Comparison of ENCODE assay signal across 3 cellular contexts in genomic region chr11:64226507-64227051, GRCh38.
TF ChIP-seq lines count a peak whose summit lies in the region.

No MANE protein-coding gene starts in this region.

TF ChIP-seq in Ishikawa, 13 proteins besides CTCF, POLR2A, EP300 and RAD21:
- TF ChIP-seq, protein P1, sequence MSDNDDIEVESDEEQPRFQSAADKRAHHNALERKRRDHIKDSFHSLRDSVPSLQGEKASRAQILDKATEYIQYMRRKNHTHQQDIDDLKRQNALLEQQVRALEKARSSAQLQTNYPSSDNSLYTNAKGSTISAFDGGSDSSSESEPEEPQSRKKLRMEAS (IDR thresholded peaks at IDR 0.05): 0 out of 2 replicates have a peak, but pooled peaks have one; percentile 14
- TF ChIP-seq YY1 (IDR thresholded peaks at IDR 0.05; ENCODE audit: low read depth): no peak
- TF ChIP-seq, protein P2, sequence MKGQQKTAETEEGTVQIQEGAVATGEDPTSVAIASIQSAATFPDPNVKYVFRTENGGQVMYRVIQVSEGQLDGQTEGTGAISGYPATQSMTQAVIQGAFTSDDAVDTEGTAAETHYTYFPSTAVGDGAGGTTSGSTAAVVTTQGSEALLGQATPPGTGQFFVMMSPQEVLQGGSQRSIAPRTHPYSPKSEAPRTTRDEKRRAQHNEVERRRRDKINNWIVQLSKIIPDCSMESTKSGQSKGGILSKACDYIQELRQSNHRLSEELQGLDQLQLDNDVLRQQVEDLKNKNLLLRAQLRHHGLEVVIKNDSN (IDR thresholded peaks at IDR 0.05): no peak
- TF ChIP-seq TCF12 (IDR thresholded peaks at IDR 0.05; ENCODE audit: low read depth): no peak
TF ChIP-seq in Ishikawa: peak in this region for 1.

TF ChIP-seq in SK-N-SH treated with all-trans-retinoic acid at 6 μM for 48 hours, 23 proteins besides CTCF, POLR2A, EP300 and RAD21:
- TF ChIP-seq OSR1 (CRISPR knock-in tag; IDR thresholded peaks at IDR 0.05) (no peak), PATZ1 (CRISPR knock-in tag; IDR thresholded peaks at IDR 0.05; ENCODE audit: borderline replicate concordance) (0 out of 2 replicates have a peak, but pooled peaks have one; percentile 20)

TF ChIP-seq in GM12878, 131 proteins besides CTCF, POLR2A, EP300 and RAD21 (continues in another document):
- TF ChIP-seq SP1 (IDR thresholded peaks at IDR 0.05; ENCODE audit: low read depth, low read length) (no peak), RBBP5 (conservative IDR thresholded peaks at IDR 0.05) (no peak), PML (IDR thresholded peaks at IDR 0.05; ENCODE audit: low read length) (no peak; the same call in 1 of the 2 replicates), HDGF (IDR thresholded peaks at IDR 0.05) (peak; percentile 71; the same call in 1 of the 2 replicates), BCL3 (IDR thresholded peaks at IDR 0.05; ENCODE audit: borderline replicate concordance, insufficient read depth, low read depth, low read length, poor library complexity, severe bottlenecking) (no peak), CREB1 (IDR thresholded peaks at IDR 0.05; ENCODE audit: low read depth) (no peak), NR2F1 (conservative IDR thresholded peaks at IDR 0.05) (no peak), GABPA (IDR thresholded peaks at IDR 0.05; ENCODE audit: low read depth) (no peak), TCF12 (IDR thresholded peaks at IDR 0.05; ENCODE audit: low read depth, low read length) (0 out of 2 replicates have a peak, but pooled peaks have one; percentile 36), SMAD5 (IDR thresholded peaks at IDR 0.05; ENCODE audit: low read depth) (peak; percentile 27; the same call in 1 of the 2 replicates), CHD1 (IDR thresholded peaks at IDR 0.05; ENCODE audit: low read depth, low read length) (no peak), ELK1 (IDR thresholded peaks at IDR 0.05; ENCODE audit: low read depth, low read length) (0 out of 2 replicates have a peak, but pooled peaks have one; percentile 37), SIN3A (IDR thresholded peaks at IDR 0.05; ENCODE audit: low read depth, low read length) (peak; percentile 67; the same call in 1 of the 2 replicates), EED (IDR thresholded peaks at IDR 0.05; ENCODE audit: low read depth) (no peak), MYC (IDR thresholded peaks at IDR 0.05; ENCODE audit: insufficient read depth, insufficient read length, insufficient replicate concordance, low read length, severe bottlenecking) (no peak), NRF1 (conservative IDR thresholded peaks at IDR 0.05; ENCODE audit: low read depth, low read length) (no peak), ZNF622 (IDR thresholded peaks at IDR 0.05) (no peak), MEF2A (IDR thresholded peaks at IDR 0.05; ENCODE audit: insufficient read depth, low read depth, low read length) (no peak), IKZF1 (conservative IDR thresholded peaks at IDR 0.05) (peak; percentile 48), EGR1 (IDR thresholded peaks at IDR 0.05; ENCODE audit: borderline replicate concordance in 1 of 2, low read depth in 2 of 2, low read length in 2 of 2) (peak in 1 of 2 experiments; percentile 52; a peak in 1 of 3 replicates), PAX8 (IDR thresholded peaks at IDR 0.05) (no peak), SUPT20H (IDR thresholded peaks at IDR 0.05; ENCODE audit: borderline replicate concordance, control insufficient read depth, low read depth, low read length) (no peak), BCLAF1 (IDR thresholded peaks at IDR 0.05) (no peak), IRF4 (IDR thresholded peaks at IDR 0.05; ENCODE audit: low read depth, low read length) (no peak), ATF3 (IDR thresholded peaks at IDR 0.05; ENCODE audit: borderline replicate concordance, extremely low read depth, low read depth, low read length) (no peak), ZNF24 (IDR thresholded peaks at IDR 0.05) (no peak), MYB (IDR thresholded peaks at IDR 0.05; ENCODE audit: borderline replicate concordance, low read depth, low read length) (no peak), BACH1 (IDR thresholded peaks at IDR 0.05; ENCODE audit: borderline replicate concordance) (no peak), NR2C1 (IDR thresholded peaks at IDR 0.05) (no peak), ZNF274 (IDR thresholded peaks at IDR 0.05; ENCODE audit: insufficient read depth, insufficient read length) (no peak), ZNF217 (IDR thresholded peaks at IDR 0.05) (no peak), WRNIP1 (IDR thresholded peaks at IDR 0.05; ENCODE audit: borderline replicate concordance, low read depth, low read length) (no peak), NFXL1 (IDR thresholded peaks at IDR 0.05; ENCODE audit: borderline replicate concordance) (no peak), TAF1 (IDR thresholded peaks at IDR 0.05; ENCODE audit: borderline replicate concordance, low read depth, low read length) (no peak), ATF7 (IDR thresholded peaks at IDR 0.05; ENCODE audit: low read depth) (no peak), FOXK2 (IDR thresholded peaks at IDR 0.05) (no peak), FOS (IDR thresholded peaks at IDR 0.05; ENCODE audit: borderline replicate concordance, extremely low read depth, insufficient read length) (no peak), SREBF2 (IDR thresholded peaks at IDR 0.05; ENCODE audit: low read length) (no peak), ZNF207 (IDR thresholded peaks at IDR 0.05; ENCODE audit: borderline replicate concordance) (no peak), SPI1 (IDR thresholded peaks at IDR 0.05; ENCODE audit: borderline replicate concordance, insufficient read depth, low read depth, low read length) (0 out of 2 replicates have a peak, but pooled peaks have one; percentile 24), NFYA (IDR thresholded peaks at IDR 0.05; ENCODE audit: borderline replicate concordance, low read depth, low read length) (no peak)
- TF ChIP-seq, protein P3, sequence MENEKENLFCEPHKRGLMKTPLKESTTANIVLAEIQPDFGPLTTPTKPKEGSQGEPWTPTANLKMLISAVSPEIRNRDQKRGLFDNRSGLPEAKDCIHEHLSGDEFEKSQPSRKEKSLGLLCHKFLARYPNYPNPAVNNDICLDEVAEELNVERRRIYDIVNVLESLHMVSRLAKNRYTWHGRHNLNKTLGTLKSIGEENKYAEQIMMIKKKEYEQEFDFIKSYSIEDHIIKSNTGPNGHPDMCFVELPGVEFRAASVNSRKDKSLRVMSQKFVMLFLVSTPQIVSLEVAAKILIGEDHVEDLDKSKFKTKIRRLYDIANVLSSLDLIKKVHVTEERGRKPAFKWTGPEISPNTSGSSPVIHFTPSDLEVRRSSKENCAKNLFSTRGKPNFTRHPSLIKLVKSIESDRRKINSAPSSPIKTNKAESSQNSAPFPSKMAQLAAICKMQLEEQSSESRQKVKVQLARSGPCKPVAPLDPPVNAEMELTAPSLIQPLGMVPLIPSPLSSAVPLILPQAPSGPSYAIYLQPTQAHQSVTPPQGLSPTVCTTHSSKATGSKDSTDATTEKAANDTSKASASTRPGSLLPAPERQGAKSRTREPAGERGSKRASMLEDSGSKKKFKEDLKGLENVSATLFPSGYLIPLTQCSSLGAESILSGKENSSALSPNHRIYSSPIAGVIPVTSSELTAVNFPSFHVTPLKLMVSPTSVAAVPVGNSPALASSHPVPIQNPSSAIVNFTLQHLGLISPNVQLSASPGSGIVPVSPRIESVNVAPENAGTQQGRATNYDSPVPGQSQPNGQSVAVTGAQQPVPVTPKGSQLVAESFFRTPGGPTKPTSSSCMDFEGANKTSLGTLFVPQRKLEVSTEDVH (IDR thresholded peaks at IDR 0.05; ENCODE audit: low read depth, partially characterized antibody): no peak
- TF ChIP-seq, protein P4, sequence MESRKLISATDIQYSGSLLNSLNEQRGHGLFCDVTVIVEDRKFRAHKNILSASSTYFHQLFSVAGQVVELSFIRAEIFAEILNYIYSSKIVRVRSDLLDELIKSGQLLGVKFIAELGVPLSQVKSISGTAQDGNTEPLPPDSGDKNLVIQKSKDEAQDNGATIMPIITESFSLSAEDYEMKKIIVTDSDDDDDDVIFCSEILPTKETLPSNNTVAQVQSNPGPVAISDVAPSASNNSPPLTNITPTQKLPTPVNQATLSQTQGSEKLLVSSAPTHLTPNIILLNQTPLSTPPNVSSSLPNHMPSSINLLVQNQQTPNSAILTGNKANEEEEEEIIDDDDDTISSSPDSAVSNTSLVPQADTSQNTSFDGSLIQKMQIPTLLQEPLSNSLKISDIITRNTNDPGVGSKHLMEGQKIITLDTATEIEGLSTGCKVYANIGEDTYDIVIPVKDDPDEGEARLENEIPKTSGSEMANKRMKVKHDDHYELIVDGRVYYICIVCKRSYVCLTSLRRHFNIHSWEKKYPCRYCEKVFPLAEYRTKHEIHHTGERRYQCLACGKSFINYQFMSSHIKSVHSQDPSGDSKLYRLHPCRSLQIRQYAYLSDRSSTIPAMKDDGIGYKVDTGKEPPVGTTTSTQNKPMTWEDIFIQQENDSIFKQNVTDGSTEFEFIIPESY (IDR thresholded peaks at IDR 0.05): no peak
- TF ChIP-seq, protein P5, sequence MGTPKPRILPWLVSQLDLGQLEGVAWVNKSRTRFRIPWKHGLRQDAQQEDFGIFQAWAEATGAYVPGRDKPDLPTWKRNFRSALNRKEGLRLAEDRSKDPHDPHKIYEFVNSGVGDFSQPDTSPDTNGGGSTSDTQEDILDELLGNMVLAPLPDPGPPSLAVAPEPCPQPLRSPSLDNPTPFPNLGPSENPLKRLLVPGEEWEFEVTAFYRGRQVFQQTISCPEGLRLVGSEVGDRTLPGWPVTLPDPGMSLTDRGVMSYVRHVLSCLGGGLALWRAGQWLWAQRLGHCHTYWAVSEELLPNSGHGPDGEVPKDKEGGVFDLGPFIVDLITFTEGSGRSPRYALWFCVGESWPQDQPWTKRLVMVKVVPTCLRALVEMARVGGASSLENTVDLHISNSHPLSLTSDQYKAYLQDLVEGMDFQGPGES (IDR thresholded peaks at IDR 0.05): no peak
- TF ChIP-seq, protein P6, sequence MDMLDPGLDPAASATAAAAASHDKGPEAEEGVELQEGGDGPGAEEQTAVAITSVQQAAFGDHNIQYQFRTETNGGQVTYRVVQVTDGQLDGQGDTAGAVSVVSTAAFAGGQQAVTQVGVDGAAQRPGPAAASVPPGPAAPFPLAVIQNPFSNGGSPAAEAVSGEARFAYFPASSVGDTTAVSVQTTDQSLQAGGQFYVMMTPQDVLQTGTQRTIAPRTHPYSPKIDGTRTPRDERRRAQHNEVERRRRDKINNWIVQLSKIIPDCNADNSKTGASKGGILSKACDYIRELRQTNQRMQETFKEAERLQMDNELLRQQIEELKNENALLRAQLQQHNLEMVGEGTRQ (IDR thresholded peaks at IDR 0.05; ENCODE audit: borderline replicate concordance, low read depth, low read length): no peak
- TF ChIP-seq, protein P7, sequence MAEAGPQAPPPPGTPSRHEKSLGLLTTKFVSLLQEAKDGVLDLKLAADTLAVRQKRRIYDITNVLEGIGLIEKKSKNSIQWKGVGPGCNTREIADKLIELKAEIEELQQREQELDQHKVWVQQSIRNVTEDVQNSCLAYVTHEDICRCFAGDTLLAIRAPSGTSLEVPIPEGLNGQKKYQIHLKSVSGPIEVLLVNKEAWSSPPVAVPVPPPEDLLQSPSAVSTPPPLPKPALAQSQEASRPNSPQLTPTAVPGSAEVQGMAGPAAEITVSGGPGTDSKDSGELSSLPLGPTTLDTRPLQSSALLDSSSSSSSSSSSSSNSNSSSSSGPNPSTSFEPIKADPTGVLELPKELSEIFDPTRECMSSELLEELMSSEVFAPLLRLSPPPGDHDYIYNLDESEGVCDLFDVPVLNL (IDR thresholded peaks at IDR 0.05; ENCODE audit: low read depth, low read length): no peak
